In genomic region chr1:7265771-7266371, GRCh38 we compare ENCODE assay signal across 10 cellular contexts.
DNase-seq lines count a peak whose midpoint lies in the region; ATAC-seq and TF ChIP-seq lines count a peak whose summit lies in the region.
"Had no signal": no experiment of that assay in that cellular context is flagged by ENCODE, and none has a peak within 500 bp of the region (broad histone marks: within the 10 kb centered on the region; RNA-seq: fewer than 3 reads in every experiment).

No MANE protein-coding gene starts in this region.

- TF ChIP-seq CTCF in VCaP (conservative IDR thresholded peaks at IDR 0.05): no peak

- no peak for ATAC-seq in GM19324 (IDR thresholded peaks at IDR 0.05; ENCODE audit: low FRiP score, unreplicated experiment)
- no peak for ATAC-seq in HG03196 (IDR thresholded peaks at IDR 0.05; ENCODE audit: unreplicated experiment)
- ATAC-seq: stimulated activated naive CD8-positive, alpha-beta T cell treated with anti-CD3 and anti-CD28 coated beads, Interleukin-15, amount 100 ng/mL, for 72 hours had no signal

- H3K4me3 ChIP-seq in Jurkat, Clone E6-1 (ENCODE audit: low read length): no peak overlapping the region

- DNase-seq in AG20443 (ENCODE audit: low spot score): peak; percentile 72
- peak; percentile 5 for DNase-seq in Jurkat, Clone E6-1 (ENCODE audit: low read depth, low spot score)
- DNase-seq in islet precursor cell: peak; percentile 88
- no peak for DNase-seq in hypothalamus (lab: John Stamatoyannopoulos, UW)
- DNase-seq in SK-N-DZ (ENCODE audit: low spot score): no peak
- DNase-seq: activated naive CD8-positive, alpha-beta T cell treated with anti-CD3 and anti-CD28 coated beads, Interleukin-2, amount 10 ng/mL, durations not matched to agents 7 days and 5 days; stimulated activated naive CD8-positive, alpha-beta T cell treated with anti-CD3 and anti-CD28 coated beads, Interleukin-15, amount 100 ng/mL, for 72 hours had no signal

- peak overlapping the region; percentile 68 for H3K27ac ChIP-seq in VCaP

Comparison
In these comparisons a context has a peak if more than half of its experiments do, and no peak if none do; other contexts are left out.
1. DNase-seq: peak in AG20443 (single experiment), Jurkat, Clone E6-1 (single experiment) and islet precursor cell (single experiment); none in hypothalamus (0 of 51) and SK-N-DZ (single experiment).